ENCODE assay signal across 8 cellular contexts in the genomic region with DNA sequence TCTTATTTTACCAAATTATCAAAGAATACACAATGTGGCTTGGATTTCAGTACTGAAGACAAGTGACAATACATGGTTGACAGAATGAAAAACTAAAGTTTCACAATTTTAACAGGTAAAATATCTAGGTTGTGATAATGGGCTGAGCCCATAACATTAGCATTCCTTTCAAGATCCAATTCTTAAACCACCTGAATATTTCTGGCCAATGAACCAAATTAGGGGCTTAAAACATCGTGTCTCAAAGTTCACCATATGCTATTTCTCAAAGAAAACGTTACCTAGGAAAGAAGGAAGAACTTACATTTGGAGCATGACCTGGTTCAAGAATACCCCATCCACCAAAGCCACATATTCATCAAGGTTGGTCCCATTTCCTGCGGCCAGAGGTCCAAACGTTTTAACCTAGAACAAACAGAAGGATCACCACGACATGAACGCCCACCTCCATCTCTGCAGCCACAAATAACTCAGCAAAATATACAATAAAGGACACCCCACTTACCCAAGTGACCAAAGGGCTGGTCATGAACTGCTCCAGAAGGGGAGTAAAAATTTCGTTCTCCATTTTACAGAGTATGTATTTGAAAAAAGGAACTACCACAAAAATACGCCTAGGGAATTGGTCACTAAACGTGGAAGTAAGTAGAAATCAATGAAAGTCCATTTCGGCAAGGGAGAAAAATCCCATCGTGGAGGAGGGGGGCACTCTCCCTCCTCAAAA. TPM values are rescaled to one million over a fixed set of nuclear protein-coding genes. Genes with fewer than 3 reads are reported as not detected.
DNase-seq lines count a peak whose midpoint lies in the region; ATAC-seq and TF ChIP-seq lines count a peak whose summit lies in the region.

No MANE protein-coding gene starts in this region.

- ATAC-seq in Panc1 (no peak), naive B cell (ENCODE audit: low read depth in 2 of 2) (peak in 1 of 2 donors; percentile 14)

- peak overlapping the region; percentile 74 to 96 for H3K4me3 ChIP-seq in Panc1 (ENCODE audit: low read depth in 2 of 2, low read length in 2 of 2)

- intact Hi-C loops in Panc1 (cut with micrococcal nuclease; ENCODE audit: unreplicated experiment): no loop called here

- H3K27ac Mint-ChIP-seq in activated T-cell treated with anti-CD3 and anti-CD28 coated beads, Interleukin-2, amount 50 U/mL, for 24 hours: peak overlapping the region; percentile 79
- peak overlapping the region; percentile 87 to 98 (median 92) for H3K27ac Mint-ChIP-seq in naive B cell

- BruUV-seq in Panc1 (replicated peaks; lab: Mats Ljungman, UMichigan): no TSS peak

- no peaks in the 10 kb centered on the region for H3K9me3 ChIP-seq in Panc1 (ENCODE audit: control insufficient read depth, insufficient read depth, low read depth, low read length)

- TF ChIP-seq CTCF in Panc1 (IDR thresholded peaks at IDR 0.05) (no peak), GM13976 (IDR thresholded peaks at IDR 0.05; ENCODE audit: borderline replicate concordance, control extremely low read depth, extremely low read depth, insufficient read depth, missing control alignments) (no peak)

- H3K36me3 Mint-ChIP-seq in activated T-cell treated with anti-CD3 and anti-CD28 coated beads, Interleukin-2, amount 50 U/mL, for 24 hours (ENCODE audit: low read depth): no peaks in the 10 kb centered on the region
- no peaks in the 10 kb centered on the region for H3K36me3 Mint-ChIP-seq in naive B cell

- POLR2A ChIA-PET in Panc1 (lab: Charles Lee): no interaction called here

- H3K27ac ChIP-seq in Panc1 (ENCODE audit: low read length): peak overlapping the region; percentile 95

- no peak for DNase-seq in activated T-cell treated with anti-CD3 and anti-CD28 coated beads, Interleukin-2, amount 50 U/mL, for 24 hours
- DNase-seq in activated T-cell treated with anti-CD3 and anti-CD28 coated beads, Interleukin-2, amount 50 U/mL, for 48 hours: no peak
- no peak for DNase-seq in Panc1 (ENCODE audit: low read depth, low spot score)
- peak; percentile 30 for DNase-seq in dermis blood vessel endothelial cell
- DNase-seq in naive B cell: peak; percentile 29
- DNase-seq in iPS-NIHi7 (ENCODE audit: extremely low spot score): no peak
- DNase-seq in activated effector memory CD4-positive, alpha-beta T cell treated with anti-CD3 and anti-CD28 coated beads, Interleukin-2, amount 50 U/mL, for 16 hours: no peak
- no peak for DNase-seq in GM13976 (ENCODE audit: low spot score)

- H3K27me3 ChIP-seq in Panc1 (ENCODE audit: control insufficient read depth, insufficient read depth, low read length): no peaks in the 10 kb centered on the region

- peaks cover 35% of the 10 kb centered on the region for H3K4me1 Mint-ChIP-seq in activated T-cell treated with anti-CD3 and anti-CD28 coated beads, Interleukin-2, amount 50 U/mL, for 24 hours (ENCODE audit: low read depth)
- peaks cover 20 to 34% (median 31%) of the 10 kb centered on the region in 3 donors for H3K4me1 Mint-ChIP-seq in naive B cell

- CTCF ChIA-PET in Panc1 (lab: Charles Lee): no interaction called here

- peaks cover 11% of the 10 kb centered on the region; the same call in 1 of the 2 replicates for H3K4me1 ChIP-seq in Panc1 (ENCODE audit: control insufficient read depth, insufficient read depth, low read length)

- H3K36me3 ChIP-seq in Panc1 (ENCODE audit: control insufficient read depth, insufficient read depth, low read length): no peaks in the 10 kb centered on the region

- in situ Hi-C loops in Panc1 (cut with HindIII; ENCODE audit: low pct_unique_long_range_greater_than_20kb, low sequenced_read_pairs) (no loop called here), GM13976 (cut with MboI; ENCODE audit: low sequenced_read_pairs, unreplicated experiment) (no loop called here)

- H3K27me3 Mint-ChIP-seq in activated T-cell treated with anti-CD3 and anti-CD28 coated beads, Interleukin-2, amount 50 U/mL, for 24 hours: peaks cover 12% of the 10 kb centered on the region
- no peaks in the 10 kb centered on the region for H3K27me3 Mint-ChIP-seq in naive B cell

- H3K4me3 Mint-ChIP-seq in activated T-cell treated with anti-CD3 and anti-CD28 coated beads, Interleukin-2, amount 50 U/mL, for 24 hours: peak overlapping the region; percentile 79
- peak overlapping the region; percentile 90 to 97 (median 95) for H3K4me3 Mint-ChIP-seq in naive B cell

- H3K9me3 Mint-ChIP-seq in activated T-cell treated with anti-CD3 and anti-CD28 coated beads, Interleukin-2, amount 50 U/mL, for 24 hours: no peaks in the 10 kb centered on the region
- no peaks in the 10 kb centered on the region for H3K9me3 Mint-ChIP-seq in naive B cell

RNA-seq across cellular contexts. Expression of a gene that starts 1.0 kb away (rescaled TPM):
- total RNA-seq in Panc1 (2021; ENCODE audit: unreplicated experiment) (99.8 TPM), dermis blood vessel endothelial cell (51.6 and 75.4 TPM in 2 replicates)
- 30.8 TPM for polyA plus RNA-seq in Panc1 (2012; ENCODE audit: insufficient read length)
- polyA plus RNA-seq in naive B cell (ENCODE audit: low read depth in 6 of 6): 1 to 10 TPM; 1.3 to 5.0 (median 2.8) TPM

Comparison
In these comparisons a context has a peak if more than half of its experiments do, and no peak if none do; other contexts are left out.
1. DNase-seq: peak in dermis blood vessel endothelial cell (single experiment) and naive B cell (single experiment); none in activated T-cell treated with anti-CD3 and anti-CD28 coated beads, Interleukin-2, amount 50 U/mL, for 24 hours (single experiment), activated T-cell treated with anti-CD3 and anti-CD28 coated beads, Interleukin-2, amount 50 U/mL, for 48 hours (0 of 2), Panc1 (single experiment), iPS-NIHi7 (single experiment), activated effector memory CD4-positive, alpha-beta T cell treated with anti-CD3 and anti-CD28 coated beads, Interleukin-2, amount 50 U/mL, for 16 hours (single experiment) and GM13976 (single experiment).